In the genomic region with DNA sequence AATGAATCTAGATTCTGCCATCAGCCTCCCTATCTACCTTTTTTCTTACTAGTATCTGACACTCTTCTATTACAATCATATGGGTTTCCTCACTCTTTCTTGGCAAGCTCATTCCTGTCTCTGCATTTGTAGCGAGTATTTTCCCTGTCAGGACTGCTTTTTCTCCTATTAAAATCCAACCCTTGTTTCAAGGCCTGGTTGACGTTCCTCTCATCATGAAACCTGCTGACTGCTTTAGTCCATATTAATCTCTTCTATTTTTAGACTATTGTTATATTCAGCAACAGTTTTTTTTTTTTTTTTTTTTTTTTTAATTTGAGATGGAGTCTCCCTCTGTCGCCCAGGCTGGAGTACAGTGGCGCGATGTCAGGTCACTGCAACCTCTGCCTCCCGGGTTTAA, we compare ENCODE assay signal across 11 cellular contexts. TPM values are rescaled to one million over a fixed set of nuclear protein-coding genes. Genes with fewer than 3 reads are reported as not detected.
DNase-seq lines count a peak whose midpoint lies in the region; ATAC-seq and TF ChIP-seq lines count a peak whose summit lies in the region.
"Had no signal": no experiment of that assay in that cellular context is flagged by ENCODE, and none has a peak within 500 bp of the region (broad histone marks: within the 10 kb centered on the region; RNA-seq: fewer than 3 reads in every experiment).

No MANE protein-coding gene starts in this region.

- H3K36me3 ChIP-seq in CD8-positive, alpha-beta memory T cell (ENCODE audit: insufficient read depth, low read length), result no peaks in the 10 kb centered on the region
- H3K36me3 ChIP-seq in MG63, result no peaks in the 10 kb centered on the region

- no peak overlapping the region for H3K4me3 ChIP-seq in CD8-positive, alpha-beta memory T cell (ENCODE audit: low read length)
- H3K4me3 ChIP-seq in fibroblast of the aortic adventitia (ENCODE audit: low read depth, low read length) (no peak overlapping the region), MG63 (no peak overlapping the region)

- peak; percentile 9 to 39 (median 20) for ATAC-seq in T-cell (replicated peaks in 1 of 4)
- no peak for ATAC-seq in GM18873 (IDR thresholded peaks at IDR 0.05; ENCODE audit: low FRiP score, unreplicated experiment)
- ATAC-seq in GM21717 (IDR thresholded peaks at IDR 0.05; ENCODE audit: unreplicated experiment), result no peak

- H3K4me3 Mint-ChIP-seq in CD8-positive, alpha-beta memory T cell, result no peak overlapping the region
- H3K4me3 Mint-ChIP-seq in T-cell, result peak overlapping the region in 2 of 3 donors; percentile 14 to 70
- H3K4me3 Mint-ChIP-seq: endodermal cell had no signal

- POLR2A ChIA-PET in CD8-positive, alpha-beta memory T cell (lab: Charles Lee), result interaction anchor here (0.7 kb wide), 1 partner anchor 16 kb away, joined by 8 read pairs; a partner anchor contains a TSS
- POLR2A ChIA-PET in T-cell (lab: Charles Lee), result interaction anchor here (0.6 to 1.1 kb wide), 2 partner anchors 9 to 24 kb away, joined by 6 to 10 read pairs; no protein-coding TSS in a partner anchor

- no peaks in the 10 kb centered on the region for H3K27me3 Mint-ChIP-seq in CD8-positive, alpha-beta memory T cell
- H3K27me3 Mint-ChIP-seq in T-cell, result no peaks in the 10 kb centered on the region

- H3K27ac ChIP-seq in CD8-positive, alpha-beta memory T cell (ENCODE audit: low read depth, low read length), result no peak overlapping the region

- peaks cover 61% of the 10 kb centered on the region for H3K4me1 ChIP-seq in CD8-positive, alpha-beta memory T cell (ENCODE audit: insufficient read depth, low read length)

- H3K36me3 Mint-ChIP-seq in CD8-positive, alpha-beta memory T cell, result peaks cover 0 to 11% (median 10%) of the 10 kb centered on the region in 3 donors
- H3K36me3 Mint-ChIP-seq in T-cell, result peaks cover 22% of the 10 kb centered on the region

- H3K27ac Mint-ChIP-seq in CD8-positive, alpha-beta memory T cell, result peak overlapping the region in 5 of 8 donors; percentile 2 to 90 (median 64)
- peak overlapping the region in 1 of 2 donors; percentile 87 for H3K27ac Mint-ChIP-seq in T-cell
- H3K27ac Mint-ChIP-seq: endodermal cell had no signal

- CTCF ChIA-PET in CD8-positive, alpha-beta memory T cell (lab: Charles Lee), result interaction anchor here (1.1 to 1.8 kb wide), 4 partner anchors 12 to 20 kb away, joined by 3 to 5 read pairs (median 4); a partner anchor contains a TSS
- CTCF ChIA-PET in T-cell (lab: Charles Lee), result interaction anchor here in 1 of 2 donors (0.6 to 1.9 kb wide), 4 partner anchors 12 to 403 kb away, joined by 4 to 10 read pairs (median 5); a partner anchor contains a TSS

- no peaks in the 10 kb centered on the region for H3K27me3 ChIP-seq in CD8-positive, alpha-beta memory T cell (ENCODE audit: insufficient read depth, low read length, poor library complexity, severe bottlenecking)
- H3K27me3 ChIP-seq in MG63, result no peaks in the 10 kb centered on the region

- no peak for DNase-seq in CD8-positive, alpha-beta memory T cell
- DNase-seq in T-cell, result no peak
- DNase-seq in fibroblast of the aortic adventitia (ENCODE audit: low read depth), result peak; percentile 64
- DNase-seq in pons (ENCODE audit: low spot score), result peak; percentile 51
- no peak for DNase-seq in NCI-H187 treated with DMSO at 0.1 percent for 48 hours (lab: John Stamatoyannopoulos, UW)
- DNase-seq in MG63, result no peak
- DNase-seq: DMS 273 treated with DMSO at 0.1 percent for 48 hours, endodermal cell, NCI-H524 had no signal

- H3K9me3 ChIP-seq in CD8-positive, alpha-beta memory T cell (ENCODE audit: low read length), result no peaks in the 10 kb centered on the region
- no peaks in the 10 kb centered on the region for H3K9me3 ChIP-seq in MG63

- H3K4me1 Mint-ChIP-seq in CD8-positive, alpha-beta memory T cell, result peaks cover 32 to 36% (median 35%) of the 10 kb centered on the region in 3 donors
- peaks cover 49 to 62% (median 61%) of the 10 kb centered on the region in 3 donors for H3K4me1 Mint-ChIP-seq in T-cell
- H3K4me1 Mint-ChIP-seq: endodermal cell had no signal

- H3K9me3 Mint-ChIP-seq in CD8-positive, alpha-beta memory T cell, result no peaks in the 10 kb centered on the region
- no peaks in the 10 kb centered on the region for H3K9me3 Mint-ChIP-seq in T-cell
- H3K9me3 Mint-ChIP-seq: endodermal cell had no signal

- TF ChIP-seq CTCF in fibroblast of the aortic adventitia (IDR thresholded peaks at IDR 0.05; ENCODE audit: insufficient read depth, low read length), result no peak

RNA-seq across cellular contexts. Expression of a gene that starts 16.0 kb away (rescaled TPM):
- total RNA-seq in CD8-positive, alpha-beta memory T cell, result 10 to 100 TPM; 20.4 to 21.0 TPM
- 7.9 TPM for polyA plus RNA-seq in CD8-positive, alpha-beta memory T cell
- total RNA-seq in T-cell, result 10 to 100 TPM; 27.5 to 46.0 (median 29.6) TPM
- 23.3 and 26.7 TPM in 2 replicates for total RNA-seq in fibroblast of the aortic adventitia (ENCODE audit: low replicate concordance)
- total RNA-seq in MG63 (2014; rRNA removed; shearing (Covaris generic); ENCODE audit: low replicate concordance), result 3.4 and 3.6 TPM in 2 replicates

Comparison
In these comparisons a context has a peak if more than half of its experiments do, and no peak if none do; other contexts are left out.
1. DNase-seq: peak in fibroblast of the aortic adventitia (single experiment) and pons (single experiment); none in CD8-positive, alpha-beta memory T cell (0 of 5), T-cell (0 of 34), NCI-H187 treated with DMSO at 0.1 percent for 48 hours (single experiment) and MG63 (single experiment).
2. H3K4me3 Mint-ChIP-seq: peak in T-cell (2 of 3); none in CD8-positive, alpha-beta memory T cell (0 of 7).
3. ATAC-seq: peak in T-cell (4 of 4); none in GM18873 (single experiment) and GM21717 (single experiment).